ENCODE assay signal across 12 cellular contexts in the genomic region with DNA sequence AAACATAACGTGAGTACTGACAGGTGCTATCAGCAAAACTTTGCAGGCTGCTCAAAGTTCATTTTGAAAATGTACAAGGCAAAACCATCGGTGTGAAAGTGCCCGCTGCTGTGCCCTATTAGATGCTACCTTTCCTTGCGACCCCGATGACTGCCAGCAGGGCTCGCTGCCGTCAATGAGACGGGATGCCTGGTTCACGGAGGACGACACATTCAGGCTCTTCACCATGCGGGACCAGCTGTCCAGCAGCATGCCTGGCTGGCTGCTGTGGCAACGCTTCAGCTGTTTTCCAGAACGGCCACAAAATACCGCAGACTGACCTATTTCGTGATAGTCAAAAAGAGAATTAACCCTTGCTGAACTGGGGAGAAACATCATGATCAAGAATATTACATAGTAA.
DNase-seq lines count a peak whose midpoint lies in the region; ATAC-seq lines count a peak whose summit lies in the region.
"Had no signal": no experiment of that assay in that cellular context is flagged by ENCODE, and none has a peak within 500 bp of the region (broad histone marks: within the 10 kb centered on the region; RNA-seq: fewer than 3 reads in every experiment).

No MANE protein-coding gene starts in this region.

- ATAC-seq in HG03175 (IDR thresholded peaks at IDR 0.05; ENCODE audit: unreplicated experiment): no peak

- DNase-seq in A172 (ENCODE audit: low spot score) (peak; percentile 7), NCI-H2196 treated with DMSO at 0.1 percent for 48 hours (lab: John Stamatoyannopoulos, UW; ENCODE audit: unreplicated experiment) (peak; percentile 10), epidermal melanocyte (ENCODE audit: insufficient read length, low spot score) (peak; percentile 18), middle frontal gyrus (ENCODE audit: extremely low spot score, low spot score) (peak; percentile 22)
- DNase-seq in stimulated activated CD4-positive, alpha-beta T cell treated with anti-CD3 and anti-CD28 coated beads, Interleukin-1b, Interleukin-23, amount 100 ng/mL, for 48 hours: no peak
- DNase-seq in T-helper 2 cell treated with Interferon-gamma antibody and Interleukin-4, amounts not matched to agents 5 μg/mL and 100 μg/mL, for 36 hours (ENCODE audit: low spot score): no peak
- DNase-seq in activated naive CD4-positive, alpha-beta T cell treated with Interleukin-2 at 50 U/mL for 16 hours: no peak
- DNase-seq: activated CD8-positive, alpha-beta memory T cell treated with anti-CD3 and anti-CD28 coated beads, Interleukin-2, amount 50 U/mL, for 4 hours; CD4-positive, alpha-beta memory T cell; NCI-H146 had no signal

- no peak overlapping the region for H3K4me3 Mint-ChIP-seq in T-helper 2 cell treated with Interferon-gamma antibody and Interleukin-4, amounts not matched to agents 5 μg/mL and 100 μg/mL, for 36 hours
- H3K4me3 Mint-ChIP-seq: CD4-positive, alpha-beta memory T cell; stimulated activated naive CD8-positive, alpha-beta T cell treated with anti-CD3 and anti-CD28 coated beads, Interleukin-15, Interleukin-2, amounts not matched to agents 100 ng/mL and 50 ng/mL, for 24 hours had no signal

- H3K9me3 Mint-ChIP-seq in T-helper 2 cell treated with Interferon-gamma antibody and Interleukin-4, amounts not matched to agents 5 μg/mL and 100 μg/mL, for 36 hours: no peaks in the 10 kb centered on the region
- H3K9me3 Mint-ChIP-seq: CD4-positive, alpha-beta memory T cell; stimulated activated naive CD8-positive, alpha-beta T cell treated with anti-CD3 and anti-CD28 coated beads, Interleukin-15, Interleukin-2, amounts not matched to agents 100 ng/mL and 50 ng/mL, for 24 hours had no signal

- no peaks in the 10 kb centered on the region for H3K27me3 Mint-ChIP-seq in T-helper 2 cell treated with Interferon-gamma antibody and Interleukin-4, amounts not matched to agents 5 μg/mL and 100 μg/mL, for 36 hours (ENCODE audit: low read depth)
- H3K27me3 Mint-ChIP-seq: CD4-positive, alpha-beta memory T cell; stimulated activated naive CD8-positive, alpha-beta T cell treated with anti-CD3 and anti-CD28 coated beads, Interleukin-15, Interleukin-2, amounts not matched to agents 100 ng/mL and 50 ng/mL, for 24 hours had no signal

- peaks cover 11% of the 10 kb centered on the region for H3K4me1 Mint-ChIP-seq in T-helper 2 cell treated with Interferon-gamma antibody and Interleukin-4, amounts not matched to agents 5 μg/mL and 100 μg/mL, for 36 hours (ENCODE audit: low read depth)

- H3K27ac Mint-ChIP-seq in T-helper 2 cell treated with Interferon-gamma antibody and Interleukin-4, amounts not matched to agents 5 μg/mL and 100 μg/mL, for 36 hours: no peak overlapping the region
- H3K27ac Mint-ChIP-seq: stimulated activated naive CD8-positive, alpha-beta T cell treated with anti-CD3 and anti-CD28 coated beads, Interleukin-15, Interleukin-2, amounts not matched to agents 100 ng/mL and 50 ng/mL, for 24 hours had no signal

- peaks cover 30% of the 10 kb centered on the region for H3K36me3 Mint-ChIP-seq in T-helper 2 cell treated with Interferon-gamma antibody and Interleukin-4, amounts not matched to agents 5 μg/mL and 100 μg/mL, for 36 hours (ENCODE audit: low read depth)

Comparison
In these comparisons a context has a peak if more than half of its experiments do, and no peak if none do; other contexts are left out.
1. DNase-seq: peak in A172 (single experiment), NCI-H2196 treated with DMSO at 0.1 percent for 48 hours (single experiment), epidermal melanocyte (single experiment) and middle frontal gyrus (single experiment); none in stimulated activated CD4-positive, alpha-beta T cell treated with anti-CD3 and anti-CD28 coated beads, Interleukin-1b, Interleukin-23, amount 100 ng/mL, for 48 hours (single experiment), T-helper 2 cell treated with Interferon-gamma antibody and Interleukin-4, amounts not matched to agents 5 μg/mL and 100 μg/mL, for 36 hours (single experiment) and activated naive CD4-positive, alpha-beta T cell treated with Interleukin-2 at 50 U/mL for 16 hours (single experiment).